ENCODE assay signal across 11 cellular contexts in genomic region chr10:112898540-112899395, GRCh38. TPM values are rescaled to one million over a fixed set of nuclear protein-coding genes. Genes with fewer than 3 reads are reported as not detected.
DNase-seq lines count a peak whose midpoint lies in the region; ATAC-seq and TF ChIP-seq lines count a peak whose summit lies in the region.
"Had no signal": no experiment of that assay in that cellular context is flagged by ENCODE, and none has a peak within 500 bp of the region (broad histone marks: within the 10 kb centered on the region; RNA-seq: fewer than 3 reads in every experiment).

No MANE protein-coding gene starts in this region.

- H3K4me2 ChIP-seq in trophoblast cell (ENCODE audit: low read length) = peak overlapping the region; percentile 71

- peak overlapping the region; percentile 50 for H4K8ac ChIP-seq in trophoblast cell (ENCODE audit: low read depth, low read length)

- peak; percentile 92 for DNase-seq in ELF-1 (ENCODE audit: low read depth, low spot score)
- DNase-seq in astrocyte of the spinal cord (ENCODE audit: low read depth, low spot score) = peak; percentile 67
- DNase-seq in iPS DF 19.7 (ENCODE audit: low read depth, low spot score) = peak; percentile 85
- DNase-seq in trophoblast cell = peak in 1 of 2 donors; percentile 29
- no peak for DNase-seq in globus pallidus (ENCODE audit: low spot score)
- DNase-seq in DMS 273 (lab: John Stamatoyannopoulos, UW; ENCODE audit: unreplicated experiment) = no peak
- DNase-seq: activated CD4-positive, alpha-beta T cell treated with anti-CD3 and anti-CD28 coated beads for 48 hours; stimulated activated naive CD4-positive, alpha-beta T cell had no signal

- H3K14ac ChIP-seq in trophoblast cell (ENCODE audit: low read length) = no peak overlapping the region

- no peaks in the 10 kb centered on the region for H3K79me2 ChIP-seq in trophoblast cell (ENCODE audit: control insufficient read depth, insufficient read depth, low read length, poor library complexity)

- in situ Hi-C loops in astrocyte of the spinal cord (cut with HindIII; ENCODE audit: low sequenced_read_pairs) = no loop called here

- no peak for TF ChIP-seq CTCF in astrocyte of the spinal cord (IDR thresholded peaks at IDR 0.05; ENCODE audit: low read depth, low read length)

- H4K12ac ChIP-seq in trophoblast cell (ENCODE audit: low read depth, low read length) = no peak overlapping the region

- H3K27me3 ChIP-seq in trophoblast cell (ENCODE audit: insufficient read depth, low read length) = no peaks in the 10 kb centered on the region
- H3K27me3 ChIP-seq: ovary had no signal

- no peaks in the 10 kb centered on the region for H3K9me3 ChIP-seq in trophoblast cell (ENCODE audit: insufficient read depth, low read depth, low read length)
- H3K9me3 ChIP-seq: ovary had no signal

- H2AK5ac ChIP-seq in trophoblast cell (ENCODE audit: low read length) = no peak overlapping the region

- H2BK12ac ChIP-seq in trophoblast cell (ENCODE audit: low read length) = peak overlapping the region; percentile 27

- H2BK5ac ChIP-seq in trophoblast cell (ENCODE audit: low read depth, low read length, poor library complexity) = no peak overlapping the region

- H4K91ac ChIP-seq in trophoblast cell (ENCODE audit: low read depth, low read length) = no peak overlapping the region

- H2AFZ ChIP-seq in trophoblast cell (ENCODE audit: insufficient read depth, low read length, poor library complexity) = peak overlapping the region; percentile 50

- peak overlapping the region; percentile 29 for H3K4me3 ChIP-seq in astrocyte of the spinal cord (ENCODE audit: low read depth, low read length)
- H3K4me3 ChIP-seq in trophoblast cell (ENCODE audit: low read depth, low read length) = peak overlapping the region; percentile 23
- H3K4me3 ChIP-seq: ovary had no signal

- H3K79me1 ChIP-seq in trophoblast cell (ENCODE audit: low read length) = no peaks in the 10 kb centered on the region

- H3K27ac ChIP-seq in trophoblast cell (ENCODE audit: low read depth, low read length) = no peak overlapping the region
- H3K27ac ChIP-seq: ovary had no signal

- H3K18ac ChIP-seq in trophoblast cell (ENCODE audit: low read length) = no peak overlapping the region

- H3K23ac ChIP-seq in trophoblast cell (ENCODE audit: low read length) = no peak overlapping the region

- peak overlapping the region; percentile 1 for H3K4ac ChIP-seq in trophoblast cell (ENCODE audit: low read depth, low read length)

- H2BK120ac ChIP-seq in trophoblast cell (ENCODE audit: insufficient read depth, low read length, poor library complexity) = no peak overlapping the region

- WGBS in trophoblast cell (ENCODE audit: extremely low coverage, insufficient coverage, insufficient read length) = no CpG with 5 or more reads among the region's 24 CpGs

- ATAC-seq in HG02610 (IDR thresholded peaks at IDR 0.05; ENCODE audit: unreplicated experiment) (no peak), GM21360 (IDR thresholded peaks at IDR 0.05; ENCODE audit: unreplicated experiment) (no peak)

- H3K9ac ChIP-seq in trophoblast cell (ENCODE audit: low read length) = no peak overlapping the region

- no peaks in the 10 kb centered on the region for H3K36me3 ChIP-seq in trophoblast cell (ENCODE audit: control insufficient read depth in 1 of 2, insufficient read depth in 2 of 2, low read length in 2 of 2)
- H3K36me3 ChIP-seq: ovary had no signal

- peaks cover 9 to 10% of the 10 kb centered on the region in 2 experiments for H3K4me1 ChIP-seq in trophoblast cell (ENCODE audit: control insufficient read depth in 1 of 2, insufficient read depth in 2 of 2, low read length in 2 of 2)

RNA-seq across cellular contexts. Expression of gene TCF7L2, which starts 51.3 kb away (rescaled TPM):
- polyA plus RNA-seq in trophoblast cell (2013) = 83.7 and 89.6 TPM in 2 replicates

Comparison
In these comparisons a context has a peak if more than half of its experiments do, and no peak if none do; other contexts are left out.
1. DNase-seq: peak in ELF-1 (single experiment), astrocyte of the spinal cord (single experiment) and iPS DF 19.7 (single experiment); none in globus pallidus (single experiment) and DMS 273 (single experiment).